ENCODE assay signal across 11 cellular contexts in the genomic region with DNA sequence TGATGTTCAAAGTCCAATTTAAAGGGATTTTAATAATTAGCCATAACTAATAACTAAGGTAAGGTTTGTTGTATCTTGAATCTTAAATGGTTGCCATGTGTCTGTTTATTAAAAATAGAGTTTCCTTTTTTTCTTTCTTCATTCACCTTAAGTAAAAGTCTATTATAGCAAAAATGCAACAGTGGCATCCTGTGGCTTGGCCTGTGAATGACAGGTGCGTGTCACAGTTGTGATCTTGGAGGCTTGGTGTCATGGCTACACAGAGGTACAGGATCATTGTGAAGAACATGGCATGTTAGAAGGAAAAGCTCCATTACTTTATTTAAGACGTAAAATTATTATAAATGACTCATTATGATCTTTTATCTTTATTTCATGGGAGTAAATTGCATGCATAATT.
DNase-seq lines count a peak whose midpoint lies in the region; ATAC-seq and TF ChIP-seq lines count a peak whose summit lies in the region.
"Had no signal": no experiment of that assay in that cellular context is flagged by ENCODE, and none has a peak within 500 bp of the region (broad histone marks: within the 10 kb centered on the region; RNA-seq: fewer than 3 reads in every experiment).

No MANE protein-coding gene starts in this region.

- H4K20me1 ChIP-seq in OCI-LY7 (ENCODE audit: insufficient read depth, low read length): no peaks in the 10 kb centered on the region

- intact Hi-C loops in OCI-LY7 (cut with micrococcal nuclease; ENCODE audit: unreplicated experiment): no loop called here

- DNase-seq in OCI-LY7 (ENCODE audit: low spot score) (peak; percentile 1), NCI-H2227 (lab: John Stamatoyannopoulos, UW; ENCODE audit: unreplicated experiment) (no peak), neuronal stem cell (ENCODE audit: low spot score) (no peak), T-helper 17 cell (no peak)
- DNase-seq: stimulated activated naive CD4-positive, alpha-beta T cell had no signal

- H2BK120ac ChIP-seq in neuronal stem cell (ENCODE audit: low read depth, low read length): no peak overlapping the region

- no peak overlapping the region for H2AK5ac ChIP-seq in neuronal stem cell (ENCODE audit: low read depth, low read length)

- no peak overlapping the region for H2BK12ac ChIP-seq in neuronal stem cell (ENCODE audit: low read length)

- peaks cover 2% of the 10 kb centered on the region for H3K36me3 Mint-ChIP-seq in T-helper 17 cell (ENCODE audit: low read depth)

- no peak overlapping the region for H2BK5ac ChIP-seq in neuronal stem cell (ENCODE audit: low read length)

- no peak overlapping the region for H2BK15ac ChIP-seq in neuronal stem cell (ENCODE audit: low read length)

- H3K27me3 ChIP-seq in neuronal stem cell (ENCODE audit: control insufficient read depth in 3 of 3, insufficient read depth in 3 of 3, low read depth in 1 of 3, low read length in 3 of 3): peaks cover 0 to 9% (median 0%) of the 10 kb centered on the region in 3 experiments

- POLR2A ChIA-PET in OCI-LY7 (lab: Charles Lee): no interaction called here

- no peak overlapping the region for H3K23ac ChIP-seq in neuronal stem cell (ENCODE audit: low read depth, low read length, poor library complexity)

- CTCF ChIA-PET in OCI-LY7 (lab: Charles Lee; ENCODE audit: unreplicated experiment): no interaction called here

- H3K18ac ChIP-seq in neuronal stem cell (ENCODE audit: low read length): no peak overlapping the region

- H3K36me3 ChIP-seq in OCI-LY7 (ENCODE audit: insufficient read depth, low read length) (no peaks in the 10 kb centered on the region), neuronal stem cell (replicated peaks in 1 of 2; ENCODE audit: control insufficient read depth in 2 of 2, insufficient read depth in 2 of 2, low read length in 2 of 2) (no peaks in the 10 kb centered on the region)

- H3K4ac ChIP-seq in neuronal stem cell (ENCODE audit: low read length): no peak overlapping the region

- H2AFZ ChIP-seq in OCI-LY7 (ENCODE audit: low read length) (no peak overlapping the region), neuronal stem cell (ENCODE audit: low read length) (no peak overlapping the region)

- ATAC-seq in HG02981 (IDR thresholded peaks at IDR 0.05; ENCODE audit: unreplicated experiment): peak; percentile 46
- ATAC-seq in T-helper 17 cell: no peak
- ATAC-seq in GM18520 (IDR thresholded peaks at IDR 0.05; ENCODE audit: unreplicated experiment): no peak

- H3K4me1 ChIP-seq in OCI-LY7 (ENCODE audit: insufficient read depth, low read length, poor library complexity, severe bottlenecking) (no peaks in the 10 kb centered on the region), neuronal stem cell (ENCODE audit: control insufficient read depth in 2 of 2, insufficient read depth in 1 of 2, low read depth in 1 of 2, low read length in 2 of 2) (no peaks in the 10 kb centered on the region)

- no peaks in the 10 kb centered on the region for H3K79me2 ChIP-seq in OCI-LY7 (ENCODE audit: insufficient read depth, low read depth, low read length)

- H3K27ac Mint-ChIP-seq in T-helper 17 cell: no peak overlapping the region
- H3K27ac Mint-ChIP-seq: progenitor cell of endocrine pancreas; T-helper 1 cell treated with Interleukin-12 subunit alpha and Interleukin-12 subunit beta and Interleukin-4 antibody, amounts not matched to agents 30 μg/mL and 1 μg/mL, for 36 hours had no signal

- H3K4me2 ChIP-seq in OCI-LY7 (ENCODE audit: low read length) (no peak overlapping the region), neuronal stem cell (ENCODE audit: insufficient read depth, low read length, poor library complexity, severe bottlenecking) (no peak overlapping the region)

- H3K27ac ChIP-seq in 22Rv1: no peak overlapping the region
- H3K27ac ChIP-seq in OCI-LY7 (ENCODE audit: low read depth, low read length, poor library complexity, severe bottlenecking): no peak overlapping the region
- H3K27ac ChIP-seq in neuronal stem cell (replicated peaks; ENCODE audit: low read length): no peak overlapping the region

- no peak overlapping the region for H3K4me3 Mint-ChIP-seq in T-helper 17 cell
- H3K4me3 Mint-ChIP-seq: T-helper 1 cell treated with Interleukin-12 subunit alpha and Interleukin-12 subunit beta and Interleukin-4 antibody, amounts not matched to agents 30 μg/mL and 1 μg/mL, for 36 hours had no signal

- no TSS peak for BruUV-seq in OCI-LY7 (replicated peaks; lab: Mats Ljungman, UMichigan)

- no peaks in the 10 kb centered on the region for H3K79me1 ChIP-seq in neuronal stem cell (ENCODE audit: low read depth, low read length)

- H3K4me3 ChIP-seq in GM12875 (ENCODE audit: low read depth, low read length): no peak overlapping the region
- no peak overlapping the region for H3K4me3 ChIP-seq in OCI-LY7 (ENCODE audit: low read depth, low read length, poor library complexity, severe bottlenecking)
- no peak overlapping the region for H3K4me3 ChIP-seq in neuronal stem cell (ENCODE audit: low read length in 2 of 2)

- peak; percentile 41 for TF ChIP-seq CTCF in 22Rv1 (IDR thresholded peaks at IDR 0.05)
- TF ChIP-seq CTCF in GM12875 (IDR thresholded peaks at IDR 0.05; ENCODE audit: borderline replicate concordance, insufficient read depth, low read depth, low read length): peak; percentile 51; the same call in 1 of the 2 replicates
- peak; percentile 53 for TF ChIP-seq CTCF in OCI-LY7 (conservative IDR thresholded peaks at IDR 0.05; ENCODE audit: low read length)

- WGBS in neuronal stem cell (ENCODE audit: extremely low coverage in 2 of 2, insufficient read length in 2 of 2, insufficient replicate concordance in 1 of 2), 2 donors: no CpG with 5 or more reads among the region's 2 CpGs

- no peaks in the 10 kb centered on the region for H3K9me2 ChIP-seq in OCI-LY7 (ENCODE audit: insufficient read depth, low read length)

- H3K27me3 Mint-ChIP-seq in T-helper 17 cell: peaks cover 19% of the 10 kb centered on the region
- H3K27me3 Mint-ChIP-seq: progenitor cell of endocrine pancreas had no signal

- H3K9me3 ChIP-seq in OCI-LY7 (ENCODE audit: low read length): no peaks in the 10 kb centered on the region
- no peaks in the 10 kb centered on the region for H3K9me3 ChIP-seq in neuronal stem cell (replicated peaks in 1 of 2; ENCODE audit: control insufficient read depth in 2 of 2, insufficient read depth in 1 of 2, low read depth in 1 of 2, low read length in 2 of 2)
- no peaks in the 10 kb centered on the region for H3K9me3 ChIP-seq in T-helper 17 cell (ENCODE audit: control insufficient read depth, low read length, poor library complexity, severe bottlenecking)

- no peak overlapping the region for H4K91ac ChIP-seq in neuronal stem cell (ENCODE audit: low read depth, low read length, poor library complexity)

- H3K9ac ChIP-seq in neuronal stem cell (ENCODE audit: low read depth, low read length, poor library complexity): no peak overlapping the region

- no peak overlapping the region for H3K14ac ChIP-seq in neuronal stem cell (ENCODE audit: low read length)

- peaks cover 10% of the 10 kb centered on the region for H3K4me1 Mint-ChIP-seq in T-helper 17 cell

- H4K8ac ChIP-seq in neuronal stem cell (ENCODE audit: low read depth, low read length): no peak overlapping the region
